Comparison of ENCODE assay signal across 8 cellular contexts in the genomic region with DNA sequence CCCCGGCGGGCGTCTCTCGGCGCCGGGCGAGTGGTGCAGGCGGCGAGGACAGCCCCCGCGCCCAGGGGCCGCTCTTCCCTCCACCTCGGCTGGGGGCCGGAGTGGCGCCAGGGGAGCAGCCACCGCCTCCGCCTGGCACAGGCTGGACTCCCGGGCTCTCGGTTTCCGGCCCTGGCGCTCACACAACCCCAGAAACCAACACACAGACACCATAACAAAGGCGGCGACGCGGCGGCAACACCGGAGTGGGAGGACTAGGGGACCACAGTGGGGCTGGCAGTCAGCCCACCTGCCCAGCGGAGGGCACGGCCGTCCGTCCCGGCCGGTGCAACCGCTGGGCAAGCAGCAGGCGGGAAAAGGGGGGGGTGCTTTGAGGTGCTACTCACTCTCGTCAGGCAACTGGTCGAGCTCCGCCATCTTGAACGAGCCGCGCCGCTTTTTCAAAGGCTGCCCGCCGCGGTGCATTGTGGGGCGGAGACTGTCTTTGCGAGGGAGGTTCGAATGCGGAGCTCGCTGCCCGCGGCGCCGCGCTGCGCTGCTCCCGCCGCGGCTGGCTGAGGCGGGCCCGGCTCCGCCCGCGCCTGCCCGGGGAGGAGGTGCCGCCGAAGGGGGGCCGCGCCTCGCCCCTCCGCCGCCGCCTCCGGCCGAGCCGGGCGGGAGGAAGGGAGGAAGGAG. TPM values are rescaled to one million over a fixed set of nuclear protein-coding genes. Genes with fewer than 3 reads are reported as not detected.
DNase-seq lines count a peak whose midpoint lies in the region; ATAC-seq and TF ChIP-seq lines count a peak whose summit lies in the region.

LIN9 (minus strand) TSS at position 442 of the 675 bp plus-strand sequence; CDS start at position 417, 25 bp downstream.

- ATAC-seq in GM18505 (IDR thresholded peaks at IDR 0.05; ENCODE audit: unreplicated experiment) = peak; percentile 75
- peak; percentile 73 for ATAC-seq in HG02885 (IDR thresholded peaks at IDR 0.05; ENCODE audit: poor library complexity, unreplicated experiment)

- peaks cover 2% of the 10 kb centered on the region for H3K4me1 ChIP-seq in rectal smooth muscle tissue (ENCODE audit: control insufficient read depth, insufficient read depth, low read length)
- peaks cover 28% of the 10 kb centered on the region for H3K4me1 ChIP-seq in vagina

- TF ChIP-seq POLR2A in GM18505 (IDR thresholded peaks at IDR 0.05; ENCODE audit: borderline replicate concordance, extremely low read depth, insufficient read depth, insufficient read length) = peak; percentile 76
- TF ChIP-seq POLR2A in vagina (IDR thresholded peaks at IDR 0.05) = no peak

- H3K9ac ChIP-seq in rectal smooth muscle tissue (ENCODE audit: low read length) = peak within 1 kb of the TSS; percentile 70

- H3K27me3 ChIP-seq in rectal smooth muscle tissue (ENCODE audit: control insufficient read depth, insufficient read depth, low read length) (no peaks in the 10 kb centered on the region), vagina (no peaks in the 10 kb centered on the region)

- peak; percentile 76 for DNase-seq in NCI-H1694 (lab: John Stamatoyannopoulos, UW)
- DNase-seq in T-helper 2 cell = peak; percentile 82 to 91 (median 87)
- peak in 57 of 58 donors; percentile 34 to 90 (median 74) for DNase-seq in anterior cingulate cortex (lab: John Stamatoyannopoulos, UW)
- peak; percentile 87 for DNase-seq in hepatic stellate cell (ENCODE audit: low spot score)
- DNase-seq in vagina (ENCODE audit: extremely low spot score in 2 of 2) = peak in 1 of 2 donors; percentile 86

- no peaks in the 10 kb centered on the region for H3K9me3 ChIP-seq in vagina

- peak within 1 kb of the TSS; percentile 66 for H3K27ac ChIP-seq in rectal smooth muscle tissue (ENCODE audit: low read depth, low read length)
- peak within 1 kb of the TSS; percentile 86 for H3K27ac ChIP-seq in vagina

- no peak for TF ChIP-seq CTCF in vagina (IDR thresholded peaks at IDR 0.05)

- peak within 1 kb of the TSS; percentile 89 for H3K4me3 ChIP-seq in rectal smooth muscle tissue (ENCODE audit: low read length)
- H3K4me3 ChIP-seq in vagina = peak within 1 kb of the TSS; percentile 88 to 94

- H3K36me3 ChIP-seq in rectal smooth muscle tissue (ENCODE audit: control insufficient read depth, insufficient read depth, low read length) = no peaks in the 10 kb centered on the region
- H3K36me3 ChIP-seq in vagina = no peaks in the 10 kb centered on the region

- intact Hi-C loops in vagina (cut with DNase I) = no loop called here

RNA-seq across cellular contexts. Expression of gene LIN9, which starts in this region (rescaled TPM):
- total RNA-seq in vagina = 3.9 TPM
